ENCODE assay signal across 8 cellular contexts in the genomic region with DNA sequence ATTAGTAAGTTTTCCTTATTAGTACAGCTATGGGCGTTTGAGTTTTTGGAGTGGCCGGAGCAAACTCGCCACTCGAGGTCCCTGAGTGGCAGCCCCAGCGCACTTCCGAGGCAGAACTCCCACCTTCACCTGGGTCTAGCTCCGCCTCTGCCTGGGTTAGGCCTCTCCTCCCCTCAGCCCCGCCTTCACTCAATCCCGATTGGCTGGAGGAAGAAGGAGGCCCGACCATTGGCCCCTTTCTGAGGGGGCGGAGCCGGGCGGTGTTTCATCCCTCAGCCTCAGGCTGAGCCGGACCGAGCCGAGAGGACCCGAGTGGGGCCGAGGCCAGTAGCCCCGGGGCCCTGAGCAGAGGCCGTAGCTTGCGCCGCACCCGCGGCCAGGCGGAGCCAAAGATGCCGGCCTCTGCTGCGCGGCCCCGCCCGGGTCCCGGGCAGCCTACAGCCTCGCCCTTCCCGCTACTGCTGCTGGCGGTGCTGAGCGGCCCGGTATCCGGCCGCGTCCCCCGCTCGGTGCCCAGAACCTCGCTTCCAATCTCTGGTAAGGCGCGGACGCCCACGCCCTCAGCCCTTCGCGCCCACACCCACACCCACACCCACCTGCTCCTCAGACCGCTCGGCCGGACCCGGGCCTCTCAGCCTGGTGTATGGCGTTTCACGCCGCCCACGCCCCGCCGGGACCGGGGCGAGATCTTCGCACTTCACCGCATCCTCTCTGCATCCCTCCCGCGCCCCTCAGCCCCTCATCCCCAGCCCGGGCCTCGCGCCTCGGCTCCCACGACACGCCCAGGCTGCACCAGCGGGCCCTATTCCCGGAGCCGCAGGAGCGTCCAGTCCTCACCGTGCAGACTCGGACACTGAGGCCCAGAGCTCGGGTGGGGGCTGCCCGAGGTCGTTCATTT. TPM values are rescaled to one million over a fixed set of nuclear protein-coding genes. Genes with fewer than 3 reads are reported as not detected.
DNase-seq lines count a peak whose midpoint lies in the region; TF ChIP-seq lines count a peak whose summit lies in the region.

A gene with protein sequence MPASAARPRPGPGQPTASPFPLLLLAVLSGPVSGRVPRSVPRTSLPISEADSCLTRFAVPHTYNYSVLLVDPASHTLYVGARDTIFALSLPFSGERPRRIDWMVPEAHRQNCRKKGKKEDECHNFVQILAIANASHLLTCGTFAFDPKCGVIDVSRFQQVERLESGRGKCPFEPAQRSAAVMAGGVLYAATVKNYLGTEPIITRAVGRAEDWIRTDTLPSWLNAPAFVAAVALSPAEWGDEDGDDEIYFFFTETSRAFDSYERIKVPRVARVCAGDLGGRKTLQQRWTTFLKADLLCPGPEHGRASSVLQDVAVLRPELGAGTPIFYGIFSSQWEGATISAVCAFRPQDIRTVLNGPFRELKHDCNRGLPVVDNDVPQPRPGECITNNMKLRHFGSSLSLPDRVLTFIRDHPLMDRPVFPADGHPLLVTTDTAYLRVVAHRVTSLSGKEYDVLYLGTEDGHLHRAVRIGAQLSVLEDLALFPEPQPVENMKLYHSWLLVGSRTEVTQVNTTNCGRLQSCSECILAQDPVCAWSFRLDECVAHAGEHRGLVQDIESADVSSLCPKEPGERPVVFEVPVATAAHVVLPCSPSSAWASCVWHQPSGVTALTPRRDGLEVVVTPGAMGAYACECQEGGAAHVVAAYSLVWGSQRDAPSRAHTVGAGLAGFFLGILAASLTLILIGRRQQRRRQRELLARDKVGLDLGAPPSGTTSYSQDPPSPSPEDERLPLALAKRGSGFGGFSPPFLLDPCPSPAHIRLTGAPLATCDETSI (plus strand): TSS at position 263 of the 898 bp plus-strand sequence. CDS start 130 bp downstream, at position 393.

- DNase-seq in HAP-1 (ENCODE audit: low spot score in 2 of 2) (peak; percentile 96 to 99), MG63 (peak; percentile 97), SHP77 treated with DMSO at 0.1 percent for 48 hours (lab: John Stamatoyannopoulos, UW) (peak; percentile 93), activated gamma-delta T cell treated with Interleukin-2 at 50 U/mL for 16 hours (peak; percentile 93), foreskin fibroblast (peak; percentile 92 to 99), neural progenitor cell (ENCODE audit: low spot score) (peak; percentile 99)

- H3F3A ChIP-seq in neural progenitor cell (ENCODE audit: low read depth), result no peaks in the 10 kb centered on the region

- H3K4me1 Mint-ChIP-seq in neural progenitor cell, result peaks cover 4% of the 10 kb centered on the region

- peak within 1 kb of the TSS; percentile 95 for H2AFZ ChIP-seq in neural progenitor cell (replicated peaks)

- H3K36me3 ChIP-seq in ES-I3 (ENCODE audit: insufficient read depth, low read length), result no peaks in the 10 kb centered on the region
- no peaks in the 10 kb centered on the region for H3K36me3 ChIP-seq in HAP-1 (replicated peaks)
- no peaks in the 10 kb centered on the region for H3K36me3 ChIP-seq in MG63
- no peaks in the 10 kb centered on the region for H3K36me3 ChIP-seq in neural progenitor cell
- peaks cover 5 to 15% of the 10 kb centered on the region in 2 donors for H3K36me3 ChIP-seq in stomach smooth muscle (ENCODE audit: control insufficient read depth in 2 of 2, insufficient read depth in 2 of 2, low read length in 2 of 2)

- no peaks in the 10 kb centered on the region for H3K79me2 ChIP-seq in neural progenitor cell (ENCODE audit: low read depth)

- in situ Hi-C loops in HAP-1 (cut with MboI; ENCODE audit: low sequenced_read_pairs), result no loop called here

- H3K4me3 Mint-ChIP-seq in neural progenitor cell, result peak within 1 kb of the TSS; percentile 84

- H3K9ac ChIP-seq in ES-I3 (ENCODE audit: low read depth, low read length) (peak within 1 kb of the TSS; percentile 81), neural progenitor cell (no peak within 1 kb of the TSS), stomach smooth muscle (ENCODE audit: low read length in 2 of 2) (peak within 1 kb of the TSS; percentile 68 to 72)

- TF ChIP-seq CTCF in foreskin fibroblast (IDR thresholded peaks at IDR 0.05; ENCODE audit: low read depth, low read length) (no peak), neural progenitor cell (IDR thresholded peaks at IDR 0.05) (no peak)

- no peak within 1 kb of the TSS for H3K27ac ChIP-seq in neural progenitor cell
- H3K27ac ChIP-seq in stomach smooth muscle (ENCODE audit: low read length), result no peak within 1 kb of the TSS

- H3K27me3 Mint-ChIP-seq in neural progenitor cell (ENCODE audit: insufficient read depth, low read depth), result peaks cover 4% of the 10 kb centered on the region

- H3K4me2 ChIP-seq in neural progenitor cell, result peak within 1 kb of the TSS; percentile 84

- H3K4me3 ChIP-seq in HAP-1 (peak within 1 kb of the TSS; percentile 61), MG63 (peak within 1 kb of the TSS; percentile 62), foreskin fibroblast (ENCODE audit: low read depth in 1 of 2, low read length in 2 of 2) (peak within 1 kb of the TSS; percentile 65 to 66), neural progenitor cell (peak within 1 kb of the TSS; percentile 63), stomach smooth muscle (ENCODE audit: low read length in 2 of 2) (peak within 1 kb of the TSS; percentile 71 to 81)

- H3K27me3 ChIP-seq in HAP-1 (ENCODE audit: low read depth) (no peaks in the 10 kb centered on the region), MG63 (no peaks in the 10 kb centered on the region), neural progenitor cell (peaks cover 26% of the 10 kb centered on the region), stomach smooth muscle (ENCODE audit: control insufficient read depth in 1 of 2, insufficient read depth in 2 of 2, low read length in 2 of 2) (no peaks in the 10 kb centered on the region)

- no peaks in the 10 kb centered on the region for H3K9me3 Mint-ChIP-seq in neural progenitor cell

- peaks cover 5% of the 10 kb centered on the region for H3K36me3 Mint-ChIP-seq in neural progenitor cell

- H4K20me1 ChIP-seq in neural progenitor cell (ENCODE audit: low read depth), result no peaks in the 10 kb centered on the region

- no peak within 1 kb of the TSS for H3K27ac Mint-ChIP-seq in neural progenitor cell

- H3K9me3 ChIP-seq in ES-I3 (ENCODE audit: control insufficient read depth, insufficient read depth, low read length) (no peaks in the 10 kb centered on the region), HAP-1 (no peaks in the 10 kb centered on the region), MG63 (no peaks in the 10 kb centered on the region), neural progenitor cell (ENCODE audit: low read depth) (no peaks in the 10 kb centered on the region), stomach smooth muscle (ENCODE audit: control insufficient read depth in 2 of 2, low read length in 2 of 2) (no peaks in the 10 kb centered on the region)

- H3K4me1 ChIP-seq in ES-I3 (ENCODE audit: insufficient read depth, low read length) (no peaks in the 10 kb centered on the region), HAP-1 (peaks cover 6% of the 10 kb centered on the region; the same call in 1 of the 2 replicates), neural progenitor cell (no peaks in the 10 kb centered on the region), stomach smooth muscle (ENCODE audit: control insufficient read depth, insufficient read depth, low read length) (peaks cover 11% of the 10 kb centered on the region)

RNA-seq across cellular contexts. Expression of the gene that starts here (rescaled TPM):
- 1.8 and 1.9 TPM in 2 replicates for total RNA-seq in MG63 (2014; rRNA removed; shearing (Covaris generic); ENCODE audit: low replicate concordance)
- total RNA-seq in neural progenitor cell (ENCODE audit: low replicate concordance), result 3.5 and 11.3 TPM in 2 replicates
